ENCODE assay signal across 29 cellular contexts in genomic region chr2:125596612-125597011, GRCh38.
"Had no signal": no experiment of that assay in that cellular context is flagged by ENCODE, and none has a peak within 500 bp of the region (broad histone marks: within the 10 kb centered on the region; RNA-seq: fewer than 3 reads in every experiment).

No MANE protein-coding gene starts in this region.

- H3K4me3 Mint-ChIP-seq: immature natural killer cell; mesothelial cell of epicardium; naive B cell; natural killer cell; nephron progenitor cell; stimulated activated naive B cell treated with anti-CD40 and anti-IgM and Interleukin-4, amounts not matched to agents 10 μg/mL and 1 μg/mL and 100 μg/mL, for 72 hours had no signal

- H3K4me1 Mint-ChIP-seq: immature natural killer cell; naive B cell; natural killer cell; nephron progenitor cell; stimulated activated naive B cell treated with anti-CD40 and anti-IgM and Interleukin-4, amounts not matched to agents 10 μg/mL and 1 μg/mL and 100 μg/mL, for 72 hours had no signal

- H3K9me3 Mint-ChIP-seq: nephron progenitor cell had no signal

- ATAC-seq: natural killer cell; right cardiac atrium; sciatic nerve; stimulated activated naive B cell treated with anti-CD40 and anti-IgM and Interleukin-4, amounts not matched to agents 10 μg/mL and 1 μg/mL and 100 μg/mL, for 72 hours; stimulated activated naive CD8-positive, alpha-beta T cell treated with anti-CD3 and anti-CD28 coated beads, Interleukin-15, Interleukin-2, amounts not matched to agents 100 U/mL and 50 U/mL, for 24 hours had no signal

- H3K27me3 ChIP-seq: ovary, stomach, testis, thyroid gland, transverse colon, upper lobe of left lung, vagina had no signal

- H3K27ac ChIP-seq: left ventricle myocardium inferior, ovary, prostate gland, skin epidermis, stomach, testis, thyroid gland, transverse colon, upper lobe of left lung, vagina had no signal

- H3K36me3 Mint-ChIP-seq: immature natural killer cell; mesothelial cell of epicardium; naive B cell; stimulated activated naive B cell treated with anti-CD40 and anti-IgM and Interleukin-4, amounts not matched to agents 10 μg/mL and 1 μg/mL and 100 μg/mL, for 72 hours had no signal

- H3K4me1 ChIP-seq: left ventricle myocardium inferior, prostate gland, stomach, testis, thyroid gland, transverse colon, upper lobe of left lung, vagina had no signal

- H3K36me3 ChIP-seq: left ventricle myocardium inferior, ovary, prostate gland, stomach, thyroid gland, transverse colon, upper lobe of left lung, vagina had no signal

- H3K27ac Mint-ChIP-seq: immature natural killer cell; mesothelial cell of epicardium; naive B cell; natural killer cell; nephron progenitor cell; stimulated activated naive B cell treated with anti-CD40 and anti-IgM and Interleukin-4, amounts not matched to agents 10 μg/mL and 1 μg/mL and 100 μg/mL, for 72 hours had no signal

- H3K9me3 ChIP-seq: left ventricle myocardium inferior, ovary, prostate gland, stomach, testis, thyroid gland, transverse colon, upper lobe of left lung, vagina had no signal

- H3K27me3 Mint-ChIP-seq: naive B cell; stimulated activated naive B cell treated with anti-CD40 and anti-IgM and Interleukin-4, amounts not matched to agents 10 μg/mL and 1 μg/mL and 100 μg/mL, for 72 hours had no signal

- DNase-seq: hypothalamus; immature natural killer cell; kidney; left ventricle myocardium inferior; mesendoderm; naive B cell; natural killer cell; nephron progenitor cell; ovary; posterior cingulate gyrus; retina; right cardiac atrium; stimulated activated CD4-positive, alpha-beta T cell treated with anti-CD3 and anti-CD28 coated beads, Interleukin-12 subunit alpha, Interleukin-12 subunit beta, amount 100 ng/mL, for 4 hours; stimulated activated CD4-positive, alpha-beta T cell treated with anti-CD3 and anti-CD28 coated beads, Interleukin-15, amount 100 ng/mL, for 24 hours; stimulated activated CD4-positive, alpha-beta T cell treated with anti-CD3 and anti-CD28 coated beads, Interleukin-2, amount 100 ng/mL, for 24 hours; stimulated activated CD4-positive, alpha-beta T cell treated with anti-CD3 and anti-CD28 coated beads, Interleukin-4, amount 100 ng/mL, for 1 hour; stimulated activated naive B cell treated with anti-CD40 and anti-IgM and Interleukin-4, amounts not matched to agents 10 μg/mL and 1 μg/mL and 100 μg/mL, for 72 hours; stimulated activated naive CD8-positive, alpha-beta T cell treated with anti-CD3 and anti-CD28 coated beads, Interleukin-15, Interleukin-2, amounts not matched to agents 100 U/mL and 50 U/mL, for 24 hours; stomach; testis; thyroid gland; transverse colon; upper lobe of left lung had no signal

- H3K4me3 ChIP-seq: left ventricle myocardium inferior, lung, ovary, prostate gland, skin epidermis, stomach, testis, thyroid gland, transverse colon, upper lobe of left lung, vagina had no signal
